32 cellular contexts compared by ENCODE assay signal in genomic region chr4:93908778-93909177, GRCh38.
"Had no signal": no experiment of that assay in that cellular context is flagged by ENCODE, and none has a peak within 500 bp of the region (broad histone marks: within the 10 kb centered on the region; RNA-seq: fewer than 3 reads in every experiment).

No MANE protein-coding gene starts in this region.

- H3K27ac ChIP-seq: adrenal gland, ascending aorta, body of pancreas, brain microvascular endothelial cell, breast epithelium, cardiac muscle cell had no signal

- ATAC-seq: activated naive CD4-positive, alpha-beta T cell treated with anti-CD3 and anti-CD28 coated beads, Interleukin-2, amount 50 U/mL, for 72 hours; activated naive CD8-positive, alpha-beta T cell treated with anti-CD3 and anti-CD28 coated beads, Interleukin-2, amount 50 U/mL, for 24 hours; activated T-cell treated with anti-CD3 and anti-CD28 coated beads, Interleukin-2, amount 50 U/mL, for 4 hours; activated T-cell treated with anti-CD3 and anti-CD28 coated beads, Interleukin-2, amount 50 U/mL, for 72 hours; activated T-helper 17 cell treated with anti-CD3 and anti-CD28 coated beads, Interleukin-2, amount 50 U/mL, for 72 hours; body of pancreas had no signal

- H3K4me3 ChIP-seq: adrenal gland, ascending aorta, body of pancreas, breast epithelium, cardiac muscle cell had no signal

- H3K9me3 ChIP-seq: adrenal gland, ascending aorta, body of pancreas, breast epithelium had no signal

- DNase-seq: activated effector memory CD4-positive, alpha-beta T cell treated with anti-CD3 and anti-CD28 coated beads, Interleukin-2, amount 50 U/mL, for 16 hours; activated effector memory CD4-positive, alpha-beta T cell treated with Interleukin-2 at 50 U/mL for 16 hours; activated gamma-delta T cell; activated gamma-delta T cell treated with Interleukin-2 at 50 U/mL for 16 hours; activated naive CD4-positive, alpha-beta T cell; activated naive CD4-positive, alpha-beta T cell treated with anti-CD3 and anti-CD28 coated beads for 36 hours; activated naive CD4-positive, alpha-beta T cell treated with anti-CD3 and anti-CD28 coated beads, Interleukin-2, amount 10 ng/mL, durations not matched to agents 7 days and 5 days; activated naive CD4-positive, alpha-beta T cell treated with anti-CD3 and anti-CD28 coated beads, Interleukin-2, amount 50 U/mL, for 16 hours; activated naive CD4-positive, alpha-beta T cell treated with Interleukin-2 at 50 U/mL for 16 hours; activated naive CD8-positive, alpha-beta T cell treated with anti-CD3 and anti-CD28 coated beads for 36 hours; activated naive CD8-positive, alpha-beta T cell treated with anti-CD3 and anti-CD28 coated beads, Interleukin-2, amount 10 ng/mL, durations not matched to agents 7 days and 5 days; activated naive CD8-positive, alpha-beta T cell treated with anti-CD3 and anti-CD28 coated beads, Interleukin-2, amount 50 U/mL, for 24 hours; activated T-cell treated with anti-CD3 and anti-CD28 coated beads, Interleukin-2, amount 50 U/mL, for 1 hour; activated T-cell treated with anti-CD3 and anti-CD28 coated beads, Interleukin-2, amount 50 U/mL, for 24 hours; activated T-cell treated with anti-CD3 and anti-CD28 coated beads, Interleukin-2, amount 50 U/mL, for 4 hours; activated T-cell treated with anti-CD3 and anti-CD28 coated beads, Interleukin-2, amount 50 U/mL, for 48 hours; activated T-cell treated with anti-CD3 and anti-CD28 coated beads, Interleukin-2, amount 50 U/mL, for 72 hours; adrenal gland; amniotic stem cell; amygdala; anterior cingulate cortex; aorta; body of pancreas; brain microvascular endothelial cell; caudate nucleus; central memory CD4-positive, alpha-beta T cell; cerebellar nuclear complex had no signal

- H3K4me1 ChIP-seq: adrenal gland, ascending aorta, body of pancreas, breast epithelium had no signal

- H3K36me3 ChIP-seq: adrenal gland, ascending aorta, brain microvascular endothelial cell, breast epithelium, cardiac muscle cell had no signal

- H3K27me3 ChIP-seq: adrenal gland, ascending aorta, body of pancreas, brain microvascular endothelial cell, breast epithelium, cardiac muscle cell had no signal
